ENCODE assay signal across 19 cellular contexts in genomic region chr16:1916654-1916990, GRCh38. TPM values are rescaled to one million over a fixed set of nuclear protein-coding genes. Genes with fewer than 3 reads are reported as not detected.
"Had no signal": no experiment of that assay in that cellular context is flagged by ENCODE, and none has a peak within 500 bp of the region (broad histone marks: within the 10 kb centered on the region; RNA-seq: fewer than 3 reads in every experiment).

No MANE protein-coding gene starts in this region.

- H3K4me3 Mint-ChIP-seq: activated CD4-positive, alpha-beta T cell treated with anti-CD3 and anti-CD28 coated beads, Interleukin-2, amount 10 ng/mL, durations not matched to agents 7 days and 5 days; activated naive CD4-positive, alpha-beta T cell treated with anti-CD3 and anti-CD28 coated beads, Interleukin-2, amount 10 ng/mL, durations not matched to agents 7 days and 5 days; activated T-helper 17 cell treated with anti-CD3 and anti-CD28 coated beads, Interleukin-2, amount 50 U/mL, for 72 hours; natural killer cell treated with Interleukin-12 subunit alpha and Interleukin-12 subunit beta and Interleukin-15 and Interleukin-18, amount 100 ng/mL, for 72 hours; T-helper 1 cell treated with Interleukin-12 subunit alpha and Interleukin-12 subunit beta and Interleukin-4 antibody, amounts not matched to agents 30 μg/mL and 1 μg/mL, for 36 hours had no signal

- H3K9me3 Mint-ChIP-seq: activated CD4-positive, alpha-beta T cell treated with anti-CD3 and anti-CD28 coated beads, Interleukin-2, amount 10 ng/mL, durations not matched to agents 7 days and 5 days; activated naive CD4-positive, alpha-beta T cell treated with anti-CD3 and anti-CD28 coated beads, Interleukin-2, amount 10 ng/mL, durations not matched to agents 7 days and 5 days; activated T-helper 17 cell treated with anti-CD3 and anti-CD28 coated beads, Interleukin-2, amount 50 U/mL, for 72 hours; natural killer cell treated with Interleukin-12 subunit alpha and Interleukin-12 subunit beta and Interleukin-15 and Interleukin-18, amount 100 ng/mL, for 72 hours; T-helper 1 cell treated with Interleukin-12 subunit alpha and Interleukin-12 subunit beta and Interleukin-4 antibody, amounts not matched to agents 30 μg/mL and 1 μg/mL, for 36 hours had no signal

- H3K4me3 ChIP-seq: colonic mucosa, gastroesophageal sphincter, ovary, sigmoid colon, upper lobe of right lung had no signal

- H3K27me3 ChIP-seq: ovary had no signal

- H3K27ac ChIP-seq: colonic mucosa, gastroesophageal sphincter, ovary, sigmoid colon, upper lobe of right lung had no signal

- ATAC-seq: activated T-helper 17 cell treated with anti-CD3 and anti-CD28 coated beads, Interleukin-2, amount 50 U/mL, for 72 hours; gastroesophageal sphincter; left colon; natural killer cell treated with Interleukin-12 subunit alpha and Interleukin-12 subunit beta and Interleukin-15 and Interleukin-18, amount 100 ng/mL, for 72 hours; upper lobe of right lung had no signal

- H3K36me3 ChIP-seq: colonic mucosa, gastroesophageal sphincter, ovary, sigmoid colon, upper lobe of right lung had no signal

- H3K27ac Mint-ChIP-seq: activated CD4-positive, alpha-beta T cell treated with anti-CD3 and anti-CD28 coated beads, Interleukin-2, amount 10 ng/mL, durations not matched to agents 7 days and 5 days; activated naive CD4-positive, alpha-beta T cell treated with anti-CD3 and anti-CD28 coated beads, Interleukin-2, amount 10 ng/mL, durations not matched to agents 7 days and 5 days; activated T-helper 17 cell treated with anti-CD3 and anti-CD28 coated beads, Interleukin-2, amount 50 U/mL, for 72 hours; natural killer cell treated with Interleukin-12 subunit alpha and Interleukin-12 subunit beta and Interleukin-15 and Interleukin-18, amount 100 ng/mL, for 72 hours; T-helper 1 cell treated with Interleukin-12 subunit alpha and Interleukin-12 subunit beta and Interleukin-4 antibody, amounts not matched to agents 30 μg/mL and 1 μg/mL, for 36 hours had no signal

- H3K4me1 Mint-ChIP-seq: activated CD4-positive, alpha-beta T cell treated with anti-CD3 and anti-CD28 coated beads, Interleukin-2, amount 10 ng/mL, durations not matched to agents 7 days and 5 days; activated naive CD4-positive, alpha-beta T cell treated with anti-CD3 and anti-CD28 coated beads, Interleukin-2, amount 10 ng/mL, durations not matched to agents 7 days and 5 days; activated T-helper 17 cell treated with anti-CD3 and anti-CD28 coated beads, Interleukin-2, amount 50 U/mL, for 72 hours had no signal

- DNase-seq: activated CD4-positive, alpha-beta T cell treated with anti-CD3 and anti-CD28 coated beads, Interleukin-2, amount 10 ng/mL, durations not matched to agents 7 days and 5 days; activated CD4-positive, CD25-positive, alpha-beta regulatory T cell; activated naive CD4-positive, alpha-beta T cell treated with anti-CD3 and anti-CD28 coated beads, Interleukin-2, amount 10 ng/mL, durations not matched to agents 7 days and 5 days; activated T-cell treated with anti-CD3 and anti-CD28 coated beads for 4 hours; caudate nucleus; colonic mucosa; effector CD8-positive, alpha-beta T cell; left colon; mammary epithelial cell; ovary; sigmoid colon; stimulated activated CD4-positive, alpha-beta T cell treated with anti-CD3 and anti-CD28 coated beads, Interleukin-2, amount 100 ng/mL, for 24 hours; stimulated activated naive CD4-positive, alpha-beta T cell; upper lobe of right lung had no signal

- H3K9me3 ChIP-seq: colonic mucosa, gastroesophageal sphincter, ovary, sigmoid colon, upper lobe of right lung had no signal

RNA-seq across cellular contexts. Expression of gene HS3ST6, which starts 1.6 kb away (rescaled TPM):
- total RNA-seq: activated CD4-positive, alpha-beta T cell treated with anti-CD3 and anti-CD28 coated beads, Interleukin-2, amount 10 ng/mL, durations not matched to agents 7 days and 5 days; activated CD8-positive, alpha-beta memory T cell treated with anti-CD3 and anti-CD28 coated beads for 36 hours; activated T-helper 17 cell treated with anti-CD3 and anti-CD28 coated beads, Interleukin-2, amount 50 U/mL, for 72 hours; gastroesophageal sphincter; mammary epithelial cell; natural killer cell treated with Interleukin-12 subunit alpha and Interleukin-12 subunit beta and Interleukin-15 and Interleukin-18, amount 100 ng/mL, for 72 hours; sigmoid colon; upper lobe of right lung had no signal
- polyA plus RNA-seq: mammary epithelial cell, ovary had no signal

RNA-seq across cellular contexts. Expression of gene RPL3L, which starts 37.9 kb away (rescaled TPM):
- total RNA-seq: activated CD4-positive, alpha-beta T cell treated with anti-CD3 and anti-CD28 coated beads, Interleukin-2, amount 10 ng/mL, durations not matched to agents 7 days and 5 days; colonic mucosa; gastroesophageal sphincter; left colon; ovary; sigmoid colon; upper lobe of right lung had no signal
- polyA plus RNA-seq: ovary had no signal

RNA-seq across cellular contexts. Expression of gene MEIOB, which starts 44.7 kb away (rescaled TPM):
- total RNA-seq: activated CD4-positive, alpha-beta T cell treated with anti-CD3 and anti-CD28 coated beads, Interleukin-2, amount 10 ng/mL, durations not matched to agents 7 days and 5 days; activated CD8-positive, alpha-beta memory T cell treated with anti-CD3 and anti-CD28 coated beads for 36 hours; gastroesophageal sphincter; left colon; natural killer cell treated with Interleukin-12 subunit alpha and Interleukin-12 subunit beta and Interleukin-15 and Interleukin-18, amount 100 ng/mL, for 72 hours; sigmoid colon; upper lobe of right lung had no signal
- polyA plus RNA-seq: mammary epithelial cell had no signal
